8 cellular contexts compared by ENCODE assay signal in genomic region chr1:23980725-23981063, GRCh38.
DNase-seq lines count a peak whose midpoint lies in the region; ATAC-seq and FAIRE-seq lines count a peak whose summit lies in the region.

No MANE protein-coding gene starts in this region.

- peak overlapping the region; percentile 98 for H3K9ac ChIP-seq in adipocyte (ENCODE audit: low read length)

- peak overlapping the region; percentile 91 for H3K4me3 ChIP-seq in adipocyte (ENCODE audit: low read length)

- FAIRE-seq in RCC 7860 (lab: Jason Lieb, UNC) = peak; percentile 68

- H3K36me3 ChIP-seq in adipocyte (ENCODE audit: control insufficient read depth, insufficient read depth, low read length, severe bottlenecking) = no peaks in the 10 kb centered on the region

- no peaks in the 10 kb centered on the region for H3K27me3 ChIP-seq in adipocyte (replicated peaks; ENCODE audit: control insufficient read depth, insufficient read depth, low read length)

- DNase-seq in NCI-H82 (lab: John Stamatoyannopoulos, UW) = peak; percentile 79
- no peak for DNase-seq in NCI-H82 treated with DMSO at 0.1 percent for 48 hours (lab: John Stamatoyannopoulos, UW; ENCODE audit: unreplicated experiment)
- peak; percentile 84 for DNase-seq in RCC 7860 (ENCODE audit: low spot score)
- peak; percentile 41 for DNase-seq in adipocyte (ENCODE audit: low read depth)
- peak; percentile 39 for DNase-seq in iPS-NIHi11 (ENCODE audit: low spot score)
- peak in 3 of 4 experiments; percentile 17 to 45 (median 25) for DNase-seq in stimulated activated CD4-positive, alpha-beta T cell treated with anti-CD3 and anti-CD28 coated beads, Interleukin-1b, Interleukin-23, amount 100 ng/mL, for 24 hours (ENCODE audit: low read depth in 4 of 4, low spot score in 1 of 4)
- no peak for DNase-seq in globus pallidus (ENCODE audit: low spot score)

- H3K9me3 ChIP-seq in adipocyte (ENCODE audit: control insufficient read depth, low read length) = no peaks in the 10 kb centered on the region

- ATAC-seq in HG03442 (IDR thresholded peaks at IDR 0.05; ENCODE audit: unreplicated experiment) = peak; percentile 21

- H3K4me1 ChIP-seq in adipocyte (ENCODE audit: control insufficient read depth, insufficient read depth, low read length) = peaks cover 38% of the 10 kb centered on the region

Comparison
In these comparisons a context has a peak if more than half of its experiments do, and no peak if none do; other contexts are left out.
1. DNase-seq: peak in NCI-H82 (single experiment), RCC 7860 (single experiment), adipocyte (single experiment), iPS-NIHi11 (single experiment) and stimulated activated CD4-positive, alpha-beta T cell treated with anti-CD3 and anti-CD28 coated beads, Interleukin-1b, Interleukin-23, amount 100 ng/mL, for 24 hours (3 of 4); none in NCI-H82 treated with DMSO at 0.1 percent for 48 hours (single experiment) and globus pallidus (single experiment).